6 cellular contexts compared by ENCODE assay signal in the genomic region with DNA sequence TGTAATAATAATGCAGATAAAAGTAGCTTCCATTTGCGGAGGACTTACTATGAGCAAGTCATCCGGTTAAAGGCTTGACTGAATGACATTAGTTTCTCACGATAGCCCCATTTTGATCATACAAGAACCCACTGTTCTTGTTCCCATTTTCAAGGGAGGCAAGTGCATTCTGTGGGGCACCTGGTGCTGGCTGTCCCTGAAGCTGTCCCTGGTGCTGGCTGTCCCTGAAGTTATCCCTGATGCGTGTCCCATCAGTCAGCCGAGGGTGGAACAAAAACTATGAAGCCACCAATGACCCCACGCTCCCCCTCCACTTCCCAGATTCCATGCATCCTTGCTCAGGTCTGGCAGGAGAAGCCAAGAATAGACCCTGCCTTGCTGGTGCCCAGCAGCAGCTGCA.
"Had no signal": no experiment of that assay in that cellular context is flagged by ENCODE, and none has a peak within 500 bp of the region (broad histone marks: within the 10 kb centered on the region; RNA-seq: fewer than 3 reads in every experiment).

No MANE protein-coding gene starts in this region.

- H3K27ac ChIP-seq: GM23248 had no signal

- H3K4me3 ChIP-seq: GM23248, K562 had no signal

- DNase-seq: GM23248, GOT3, H9, HCEC 1CT, KG1 had no signal
